ENCODE assay signal across 18 cellular contexts in genomic region chr6:170273681-170274080, GRCh38. TPM values are rescaled to one million over a fixed set of nuclear protein-coding genes. Genes with fewer than 3 reads are reported as not detected.
DNase-seq lines count a peak whose midpoint lies in the region; ATAC-seq and TF ChIP-seq lines count a peak whose summit lies in the region.
"Had no signal": no experiment of that assay in that cellular context is flagged by ENCODE, and none has a peak within 500 bp of the region (broad histone marks: within the 10 kb centered on the region; RNA-seq: fewer than 3 reads in every experiment).

No MANE protein-coding gene starts in this region.

- no peaks in the 10 kb centered on the region for H3K36me3 ChIP-seq in CD4-positive, CD25-positive, alpha-beta regulatory T cell (ENCODE audit: control insufficient read depth, insufficient read depth, low read length)
- H3K36me3 ChIP-seq in CD8-positive, alpha-beta T cell (ENCODE audit: insufficient read depth, low read length) = no peaks in the 10 kb centered on the region
- H3K36me3 ChIP-seq in ascending aorta = no peaks in the 10 kb centered on the region

- H3K4me3 Mint-ChIP-seq in CD4-positive, CD25-positive, alpha-beta regulatory T cell = peak overlapping the region in 3 of 4 donors; percentile 53 to 74 (median 63)
- peak overlapping the region; percentile 47 for H3K4me3 Mint-ChIP-seq in CD8-positive, alpha-beta T cell
- peak overlapping the region; percentile 20 for H3K4me3 Mint-ChIP-seq in central memory CD8-positive, alpha-beta T cell
- peak overlapping the region; percentile 15 to 70 (median 53) for H3K4me3 Mint-ChIP-seq in naive thymus-derived CD8-positive, alpha-beta T cell

- no peak overlapping the region for H3K27ac ChIP-seq in CD4-positive, CD25-positive, alpha-beta regulatory T cell (ENCODE audit: insufficient read depth, low read length, poor library complexity, severe bottlenecking)
- no peak overlapping the region for H3K27ac ChIP-seq in CD8-positive, alpha-beta T cell (ENCODE audit: low read depth, low read length)
- H3K27ac ChIP-seq in ascending aorta = no peak overlapping the region
- no peak overlapping the region for H3K27ac ChIP-seq in RWPE1

- no peak for TF ChIP-seq CTCF in CD8-positive, alpha-beta T cell (IDR thresholded peaks at IDR 0.05)
- TF ChIP-seq CTCF in ascending aorta (IDR thresholded peaks at IDR 0.05) (no peak), RWPE1 (conservative IDR thresholded peaks at IDR 0.05; ENCODE audit: low read depth) (no peak)

- peaks cover 4% of the 10 kb centered on the region for H3K27me3 ChIP-seq in CD4-positive, CD25-positive, alpha-beta regulatory T cell (ENCODE audit: control insufficient read depth, insufficient read depth, low read length)
- no peaks in the 10 kb centered on the region for H3K27me3 ChIP-seq in CD8-positive, alpha-beta T cell (ENCODE audit: insufficient read depth, low read length)
- no peaks in the 10 kb centered on the region for H3K27me3 ChIP-seq in ascending aorta

- peaks cover 28% of the 10 kb centered on the region for H3K27me3 Mint-ChIP-seq in CD4-positive, CD25-positive, alpha-beta regulatory T cell
- no peaks in the 10 kb centered on the region for H3K27me3 Mint-ChIP-seq in CD8-positive, alpha-beta T cell (ENCODE audit: low read depth)
- peaks cover 21% of the 10 kb centered on the region for H3K27me3 Mint-ChIP-seq in central memory CD8-positive, alpha-beta T cell
- peaks cover 0 to 1% (median 0%) of the 10 kb centered on the region in 5 donors for H3K27me3 Mint-ChIP-seq in naive thymus-derived CD8-positive, alpha-beta T cell

- no peak overlapping the region for H3K4me3 ChIP-seq in CD4-positive, CD25-positive, alpha-beta regulatory T cell (ENCODE audit: low read depth, low read length)
- no peak overlapping the region for H3K4me3 ChIP-seq in CD8-positive, alpha-beta T cell (ENCODE audit: low read depth, low read length)
- no peak overlapping the region for H3K4me3 ChIP-seq in ascending aorta

- POLR2A ChIA-PET in CD8-positive, alpha-beta T cell (lab: Charles Lee) = interaction anchor here (3.9 kb wide), 1 partner anchor 17 kb away, joined by 41 read pairs; the partner anchor contains the start of gene DLL1
- POLR2A ChIA-PET in naive thymus-derived CD8-positive, alpha-beta T cell (lab: Charles Lee) = interaction anchor here (3.3 to 4.0 kb wide), 2 partner anchors 16 to 33 kb away, joined by 25 to 61 read pairs; partner anchors contain the start of genes DLL1 and FAM120B
- POLR2A ChIA-PET in RWPE1 (lab: Yijun Ruan, JAX; ENCODE audit: low non-redundant PET) = no interaction called here

- no peak for ATAC-seq in CD4-positive, CD25-positive, alpha-beta regulatory T cell (ENCODE audit: low read depth in 2 of 2)
- ATAC-seq in CD8-positive, alpha-beta T cell = no peak
- no peak for ATAC-seq in central memory CD8-positive, alpha-beta T cell (replicated peaks; ENCODE audit: extremely low read depth, poor library complexity, severe bottlenecking)
- ATAC-seq in naive thymus-derived CD8-positive, alpha-beta T cell = no peak
- ATAC-seq in GM19035 (IDR thresholded peaks at IDR 0.05; ENCODE audit: unreplicated experiment) (no peak), GM21447 (IDR thresholded peaks at IDR 0.05; ENCODE audit: unreplicated experiment) (no peak)

- CTCF ChIA-PET in CD8-positive, alpha-beta T cell (lab: Charles Lee) = interaction anchor here (1.6 kb wide), 1 partner anchor 121 kb away, joined by 4 read pairs; no protein-coding TSS in a partner anchor
- CTCF ChIA-PET in RWPE1 (lab: Yijun Ruan, JAX) = no interaction called here

- H3K4me1 ChIP-seq in CD4-positive, CD25-positive, alpha-beta regulatory T cell (ENCODE audit: control insufficient read depth, insufficient read depth, low read length, poor library complexity, severe bottlenecking) = peaks cover 23% of the 10 kb centered on the region
- peaks cover 37% of the 10 kb centered on the region for H3K4me1 ChIP-seq in CD8-positive, alpha-beta T cell (ENCODE audit: insufficient read depth, low read length)
- no peaks in the 10 kb centered on the region for H3K4me1 ChIP-seq in ascending aorta

- no peaks in the 10 kb centered on the region for H3K9me3 ChIP-seq in CD4-positive, CD25-positive, alpha-beta regulatory T cell (ENCODE audit: control insufficient read depth in 2 of 2, low read length in 2 of 2)
- H3K9me3 ChIP-seq in CD8-positive, alpha-beta T cell (ENCODE audit: low read length) = no peaks in the 10 kb centered on the region
- H3K9me3 ChIP-seq in ascending aorta = no peaks in the 10 kb centered on the region

- peak overlapping the region in 1 of 3 donors; percentile 3 for H3K27ac Mint-ChIP-seq in CD4-positive, CD25-positive, alpha-beta regulatory T cell
- no peak overlapping the region for H3K27ac Mint-ChIP-seq in CD8-positive, alpha-beta T cell
- no peak overlapping the region for H3K27ac Mint-ChIP-seq in central memory CD8-positive, alpha-beta T cell (ENCODE audit: low read depth)
- peak overlapping the region in 8 of 10 donors; percentile 28 to 82 (median 72) for H3K27ac Mint-ChIP-seq in naive thymus-derived CD8-positive, alpha-beta T cell

- no peaks in the 10 kb centered on the region for H3K36me3 Mint-ChIP-seq in CD4-positive, CD25-positive, alpha-beta regulatory T cell
- peaks cover 16% of the 10 kb centered on the region for H3K36me3 Mint-ChIP-seq in CD8-positive, alpha-beta T cell
- H3K36me3 Mint-ChIP-seq in central memory CD8-positive, alpha-beta T cell (ENCODE audit: insufficient read depth) = peaks cover 7% of the 10 kb centered on the region
- H3K36me3 Mint-ChIP-seq in naive thymus-derived CD8-positive, alpha-beta T cell = peaks cover 0 to 17% (median 0%) of the 10 kb centered on the region in 3 donors

- peaks cover 0 to 14% (median 0%) of the 10 kb centered on the region in 7 donors for H3K9me3 Mint-ChIP-seq in CD4-positive, CD25-positive, alpha-beta regulatory T cell
- H3K9me3 Mint-ChIP-seq in CD8-positive, alpha-beta T cell = no peaks in the 10 kb centered on the region
- H3K9me3 Mint-ChIP-seq in central memory CD8-positive, alpha-beta T cell = no peaks in the 10 kb centered on the region
- H3K9me3 Mint-ChIP-seq in naive thymus-derived CD8-positive, alpha-beta T cell = peaks cover 0 to 37% (median 4%) of the 10 kb centered on the region in 9 donors

- peaks cover 0 to 37% (median 16%) of the 10 kb centered on the region in 4 donors for H3K4me1 Mint-ChIP-seq in CD4-positive, CD25-positive, alpha-beta regulatory T cell
- peaks cover 39% of the 10 kb centered on the region for H3K4me1 Mint-ChIP-seq in CD8-positive, alpha-beta T cell (ENCODE audit: low read depth)
- H3K4me1 Mint-ChIP-seq in central memory CD8-positive, alpha-beta T cell = peaks cover 27% of the 10 kb centered on the region
- H3K4me1 Mint-ChIP-seq in naive thymus-derived CD8-positive, alpha-beta T cell = peaks cover 22 to 56% (median 40%) of the 10 kb centered on the region in 4 donors

- intact Hi-C loops in CD8-positive, alpha-beta T cell (cut with DNase I, micrococcal nuclease) = loop anchor here in 1 of 2 experiments (2.0 kb wide), 2 partner anchors 17 to 33 kb away; partner anchors contain the start of genes DLL1 and FAM120B
- intact Hi-C loops in ascending aorta (cut with DNase I) = no loop called here

- DNase-seq in CD4-positive, CD25-positive, alpha-beta regulatory T cell = no peak
- DNase-seq in CD8-positive, alpha-beta T cell = no peak
- DNase-seq in central memory CD8-positive, alpha-beta T cell (ENCODE audit: low spot score in 2 of 2) = no peak
- no peak for DNase-seq in naive thymus-derived CD8-positive, alpha-beta T cell
- no peak for DNase-seq in ascending aorta (ENCODE audit: low spot score in 2 of 2)
- no peak for DNase-seq in RWPE1 (ENCODE audit: low spot score)
- DNase-seq: C1 segment of cervical spinal cord, Karpas-422, MV-4-11, NCI-H1105 treated with DMSO at 0.1 percent for 48 hours, NCI-H2081, NCI-H2171, NCI-H345, NCI-H524 treated with DMSO at 0.1 percent for 48 hours, OCI-M1, Right ventricle myocardium superior had no signal

RNA-seq across cellular contexts. Expression of gene DLL1, which starts 17.2 kb away (rescaled TPM):
- total RNA-seq in CD4-positive, CD25-positive, alpha-beta regulatory T cell = 1.1 TPM
- under 1 TPM in 2 of 4 donors, not detected in 2; 0.28 to 0.29 TPM for polyA plus RNA-seq in CD4-positive, CD25-positive, alpha-beta regulatory T cell
- 10 to 100 TPM; 17.8 to 19.9 TPM for total RNA-seq in CD8-positive, alpha-beta T cell
- 10 to 100 TPM; 14.2 to 15.9 TPM for total RNA-seq in naive thymus-derived CD8-positive, alpha-beta T cell
- polyA plus RNA-seq in naive thymus-derived CD8-positive, alpha-beta T cell = 1 to 10 TPM in 2 of 3 donors, under 1 TPM in 1; 0.34 to 1.5 (median 1.2) TPM
- 16.5 TPM for total RNA-seq in ascending aorta

RNA-seq across cellular contexts. Expression of gene FAM120B, which starts 32.9 kb away (rescaled TPM):
- 35.0 TPM for total RNA-seq in CD4-positive, CD25-positive, alpha-beta regulatory T cell
- 10 to 100 TPM; 28.0 to 33.5 (median 30.6) TPM for polyA plus RNA-seq in CD4-positive, CD25-positive, alpha-beta regulatory T cell
- total RNA-seq in CD8-positive, alpha-beta T cell = 10 to 100 TPM; 24.0 to 25.3 TPM
- total RNA-seq in naive thymus-derived CD8-positive, alpha-beta T cell = 10 to 100 TPM; 52.0 to 52.4 TPM
- polyA plus RNA-seq in naive thymus-derived CD8-positive, alpha-beta T cell = 10 to 100 TPM; 16.4 to 34.7 (median 29.6) TPM
- total RNA-seq in ascending aorta = 9.9 TPM

Comparison
In these comparisons a context has a peak if more than half of its experiments do, and no peak if none do; other contexts are left out.
1. H3K27ac Mint-ChIP-seq: peak in naive thymus-derived CD8-positive, alpha-beta T cell (8 of 10); none in CD8-positive, alpha-beta T cell (single experiment) and central memory CD8-positive, alpha-beta T cell (single experiment).
2. Peak in every context shown above with its lines, with median percentiles within 50 percentile points of each other: H3K4me3 Mint-ChIP-seq.